10 cellular contexts compared by ENCODE assay signal in the genomic region with DNA sequence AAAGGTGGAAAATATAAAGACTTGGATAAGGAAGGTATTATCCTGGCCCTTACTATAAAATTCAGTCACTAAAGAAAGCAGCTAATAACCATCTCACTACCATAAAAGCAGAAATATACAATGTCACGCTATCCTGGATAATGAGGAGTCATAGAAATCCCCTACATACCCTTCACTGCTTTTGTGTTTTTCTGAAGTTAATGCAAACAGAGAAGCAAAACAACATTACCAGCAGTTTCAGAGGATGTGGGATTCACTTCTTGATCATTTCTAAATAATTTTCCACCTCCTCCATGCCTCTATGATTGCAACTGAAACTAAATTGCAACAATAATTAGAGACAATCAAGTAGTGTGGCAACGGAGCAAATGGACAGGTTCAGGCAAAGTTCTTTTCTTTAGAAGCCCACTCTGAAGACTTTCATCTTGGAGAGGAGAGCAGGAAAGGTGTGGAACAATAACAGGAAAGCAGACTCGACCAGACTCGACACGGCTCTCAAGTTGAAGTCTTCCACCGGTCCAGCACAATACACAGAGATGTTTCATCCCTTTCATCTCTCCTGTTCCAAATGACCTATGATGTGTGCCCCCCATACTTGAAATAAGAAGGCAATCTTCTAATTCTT. TPM values are rescaled to one million over a fixed set of nuclear protein-coding genes. Genes with fewer than 3 reads are reported as not detected.
A peak's percentile ranks its signal among the peaks of the same experiment; 100 is the strongest.
DNase-seq lines count a peak whose midpoint lies in the region; FAIRE-seq and TF ChIP-seq lines count a peak whose summit lies in the region.
"Had no signal": no experiment of that assay in that cellular context is flagged by ENCODE, and none has a peak within 500 bp of the region (broad histone marks: within the 10 kb centered on the region; RNA-seq: fewer than 3 reads in every experiment).

No MANE protein-coding gene starts in this region.

- H3K56ac ChIP-seq in mesendoderm (ENCODE audit: low read length), result no peak overlapping the region

- H3K9me3 Mint-ChIP-seq in T-helper 2 cell treated with Interferon-gamma antibody and Interleukin-4, amounts not matched to agents 5 μg/mL and 100 μg/mL, for 36 hours, result no peaks in the 10 kb centered on the region
- no peaks in the 10 kb centered on the region for H3K9me3 Mint-ChIP-seq in mesothelial cell of epicardium

- no peak overlapping the region for H3K4ac ChIP-seq in mesendoderm (ENCODE audit: low read depth, low read length)

- WGBS in mesendoderm (ENCODE audit: extremely low coverage, insufficient coverage, low lambda C conversion rate), result no CpG with 5 or more reads among the region's 6 CpGs

- no peaks in the 10 kb centered on the region for H3K79me2 ChIP-seq in mesendoderm (ENCODE audit: control insufficient read depth, insufficient read depth, low read length)

- peak; percentile 39; the same call in 1 of the 2 replicates for TF ChIP-seq POLR2A in GM12891 (IDR thresholded peaks at IDR 0.05; ENCODE audit: low read depth, low read length)

- H3K27me3 ChIP-seq in BLaER1 (no peaks in the 10 kb centered on the region), mesendoderm (ENCODE audit: insufficient read depth, low read length, poor library complexity) (no peaks in the 10 kb centered on the region)

- H3K4me1 Mint-ChIP-seq in T-helper 2 cell treated with Interferon-gamma antibody and Interleukin-4, amounts not matched to agents 5 μg/mL and 100 μg/mL, for 36 hours (ENCODE audit: low read depth), result peaks cover 44% of the 10 kb centered on the region
- H3K4me1 Mint-ChIP-seq in mesothelial cell of epicardium, result peaks cover 26% of the 10 kb centered on the region

- H2BK5ac ChIP-seq in mesendoderm (ENCODE audit: low read length), result no peak overlapping the region

- no peaks in the 10 kb centered on the region for H3K27me3 Mint-ChIP-seq in T-helper 2 cell treated with Interferon-gamma antibody and Interleukin-4, amounts not matched to agents 5 μg/mL and 100 μg/mL, for 36 hours (ENCODE audit: low read depth)
- no peaks in the 10 kb centered on the region for H3K27me3 Mint-ChIP-seq in mesothelial cell of epicardium (ENCODE audit: low read depth)

- H3K4me2 ChIP-seq in BLaER1 (peak overlapping the region; percentile 50), mesendoderm (ENCODE audit: low read length) (no peak overlapping the region)

- H3K27ac ChIP-seq in BLaER1 (no peak overlapping the region), mesendoderm (ENCODE audit: low read depth, low read length) (no peak overlapping the region)
- H3K27ac ChIP-seq: C4-2B had no signal

- no peaks in the 10 kb centered on the region for H3K9me3 ChIP-seq in BLaER1

- H3K4me1 ChIP-seq in BLaER1, result peaks cover 66% of the 10 kb centered on the region
- H3K4me1 ChIP-seq in mesendoderm (ENCODE audit: control insufficient read depth, low read depth, low read length), result no peaks in the 10 kb centered on the region

- H3K79me1 ChIP-seq in mesendoderm (ENCODE audit: low read length), result no peaks in the 10 kb centered on the region

- no peak overlapping the region for H4K5ac ChIP-seq in mesendoderm (ENCODE audit: low read length)

- H3K23ac ChIP-seq in mesendoderm (ENCODE audit: low read length), result no peak overlapping the region

- H3K9ac ChIP-seq in BLaER1, result no peak overlapping the region
- H3K9ac ChIP-seq in mesendoderm (ENCODE audit: low read length), result no peak overlapping the region

- no peaks in the 10 kb centered on the region for H3K36me3 ChIP-seq in BLaER1
- no peaks in the 10 kb centered on the region for H3K36me3 ChIP-seq in mesendoderm (ENCODE audit: control insufficient read depth, insufficient read depth, low read length)

- peak overlapping the region; percentile 98 for H3K27ac Mint-ChIP-seq in T-helper 2 cell treated with Interferon-gamma antibody and Interleukin-4, amounts not matched to agents 5 μg/mL and 100 μg/mL, for 36 hours
- peak overlapping the region; percentile 76 for H3K27ac Mint-ChIP-seq in mesothelial cell of epicardium

- H3K36me3 Mint-ChIP-seq in T-helper 2 cell treated with Interferon-gamma antibody and Interleukin-4, amounts not matched to agents 5 μg/mL and 100 μg/mL, for 36 hours (ENCODE audit: low read depth), result peaks cover 32% of the 10 kb centered on the region
- no peaks in the 10 kb centered on the region for H3K36me3 Mint-ChIP-seq in mesothelial cell of epicardium

- H3K4me3 ChIP-seq in BLaER1 (no peak overlapping the region), mesendoderm (ENCODE audit: low read length) (no peak overlapping the region)

- no peak overlapping the region for H4K8ac ChIP-seq in mesendoderm (ENCODE audit: low read depth, low read length)

- no peak overlapping the region for H2BK15ac ChIP-seq in mesendoderm (replicated peaks; ENCODE audit: low read depth)

- H2BK120ac ChIP-seq in mesendoderm (ENCODE audit: low read depth, low read length), result no peak overlapping the region

- FAIRE-seq in GM12891 (lab: Jason Lieb, UNC), result peak; percentile 82

- H2AK5ac ChIP-seq in mesendoderm (ENCODE audit: low read length), result no peak overlapping the region

- TF ChIP-seq CTCF in mesothelial cell of epicardium (IDR thresholded peaks at IDR 0.05; ENCODE audit: unreplicated experiment), result no peak

- DNase-seq in GM12891 (ENCODE audit: insufficient read length, low spot score), result no peak
- no peak for DNase-seq in T-helper 2 cell treated with Interferon-gamma antibody and Interleukin-4, amounts not matched to agents 5 μg/mL and 100 μg/mL, for 36 hours (ENCODE audit: low spot score)
- no peak for DNase-seq in mesothelial cell of epicardium (ENCODE audit: low spot score in 2 of 2, unreplicated experiment in 2 of 2)
- no peak for DNase-seq in occipital lobe (lab: John Stamatoyannopoulos, UW)
- no peak for DNase-seq in mesendoderm
- no peak for DNase-seq in NCI-H2196 treated with DMSO at 0.1 percent for 48 hours (lab: John Stamatoyannopoulos, UW; ENCODE audit: unreplicated experiment)
- DNase-seq in effector CD4-positive, alpha-beta T cell, result no peak
- DNase-seq: NCI-H1930 had no signal

- H3K18ac ChIP-seq in mesendoderm (ENCODE audit: low read length), result no peak overlapping the region

- peaks cover 30% of the 10 kb centered on the region for H4K20me1 ChIP-seq in BLaER1

- peak overlapping the region; percentile 89 for H3K4me3 Mint-ChIP-seq in T-helper 2 cell treated with Interferon-gamma antibody and Interleukin-4, amounts not matched to agents 5 μg/mL and 100 μg/mL, for 36 hours
- no peak overlapping the region for H3K4me3 Mint-ChIP-seq in mesothelial cell of epicardium

TF ChIP-seq in GM12891, 5 proteins besides CTCF, POLR2A, EP300 and RAD21:
- no peak for TF ChIP-seq POU2F2 (IDR thresholded peaks at IDR 0.05; ENCODE audit: low read depth, low read length)
- peak; percentile 11; the same call in 1 of the 2 replicates for TF ChIP-seq POLR2AphosphoS5 (IDR thresholded peaks at IDR 0.05; ENCODE audit: low read depth, low read length)
- peak; percentile 84 for TF ChIP-seq SPI1 (IDR thresholded peaks at IDR 0.05; ENCODE audit: low read depth, low read length)
- TF ChIP-seq PAX5 (IDR thresholded peaks at IDR 0.05; ENCODE audit: insufficient read depth, low read length, severe bottlenecking), result no peak
- no peak for TF ChIP-seq TAF1 (IDR thresholded peaks at IDR 0.05; ENCODE audit: low read depth, low read length)

RNA-seq across cellular contexts. Expression of gene CYTH1, which starts 10.2 kb away (rescaled TPM):
- polyA plus RNA-seq in GM12891 (2012; ENCODE audit: low read depth, missing spikeins), result 171 TPM
- total RNA-seq in mesothelial cell of epicardium, result 40.3 to 44.3 TPM (median 42.8 TPM) in 3 replicates
- total RNA-seq in occipital lobe, result 82.2 TPM
- polyA plus RNA-seq in mesendoderm (2013, experiment 1 of 2), result 6.8 TPM
- polyA plus RNA-seq in mesendoderm (2013, experiment 2 of 2), result 6.3 TPM
